In genomic region chr17:51435171-51435552, GRCh38 we compare ENCODE assay signal across 14 cellular contexts.
DNase-seq lines count a peak whose midpoint lies in the region; ATAC-seq and TF ChIP-seq lines count a peak whose summit lies in the region.
"Had no signal": no experiment of that assay in that cellular context is flagged by ENCODE, and none has a peak within 500 bp of the region (broad histone marks: within the 10 kb centered on the region; RNA-seq: fewer than 3 reads in every experiment).

No MANE protein-coding gene starts in this region.

- WGBS in mesendoderm (ENCODE audit: extremely low coverage, insufficient coverage, low lambda C conversion rate): no CpG with 5 or more reads among the region's 3 CpGs

- no peak overlapping the region for H4K8ac ChIP-seq in mesendoderm (ENCODE audit: low read depth, low read length)

- no peak overlapping the region for H2AK5ac ChIP-seq in mesendoderm (ENCODE audit: low read length)

- H3K4me3 ChIP-seq in BE2C (ENCODE audit: low read depth, low read length): 0 out of 2 replicates have a peak overlapping the region, but pooled peaks have one; percentile 11
- no peak overlapping the region for H3K4me3 ChIP-seq in mesendoderm (ENCODE audit: low read length)
- H3K4me3 ChIP-seq: ascending aorta, colonic mucosa, thoracic aorta had no signal

- peak overlapping the region; percentile 62 to 71 for H3K27ac Mint-ChIP-seq in T-cell
- H3K27ac Mint-ChIP-seq in effector memory CD8-positive, alpha-beta T cell: peak overlapping the region in 1 of 2 donors; percentile 47
- H3K27ac Mint-ChIP-seq: natural killer cell, progenitor cell of endocrine pancreas had no signal

- H4K5ac ChIP-seq in mesendoderm (ENCODE audit: low read length): no peak overlapping the region

- no peak overlapping the region for H2BK120ac ChIP-seq in mesendoderm (ENCODE audit: low read depth, low read length)

- H3K27me3 ChIP-seq in BE2C (no peaks in the 10 kb centered on the region), mesendoderm (ENCODE audit: insufficient read depth, low read length, poor library complexity) (no peaks in the 10 kb centered on the region)
- H3K27me3 ChIP-seq: ascending aorta, colonic mucosa had no signal

- H3K79me2 ChIP-seq in mesendoderm (ENCODE audit: control insufficient read depth, insufficient read depth, low read length): no peaks in the 10 kb centered on the region

- no peaks in the 10 kb centered on the region for H3K27me3 Mint-ChIP-seq in T-cell
- peaks cover 26 to 27% of the 10 kb centered on the region in 2 donors for H3K27me3 Mint-ChIP-seq in effector memory CD8-positive, alpha-beta T cell
- H3K27me3 Mint-ChIP-seq: progenitor cell of endocrine pancreas had no signal

- no peak overlapping the region for H3K9ac ChIP-seq in mesendoderm (ENCODE audit: low read length)

- no peaks in the 10 kb centered on the region for H3K36me3 Mint-ChIP-seq in T-cell
- H3K36me3 Mint-ChIP-seq in effector memory CD8-positive, alpha-beta T cell (ENCODE audit: insufficient read depth): no peaks in the 10 kb centered on the region
- H3K36me3 Mint-ChIP-seq: natural killer cell had no signal

- TF ChIP-seq CTCF in BE2C (IDR thresholded peaks at IDR 0.05; ENCODE audit: low read depth, low read length): no peak

- CTCF ChIA-PET in T-cell (lab: Charles Lee): no interaction called here

- H3K4me3 Mint-ChIP-seq in T-cell: peak overlapping the region in 1 of 3 donors; percentile 42
- peak overlapping the region in 1 of 2 donors; percentile 55 for H3K4me3 Mint-ChIP-seq in effector memory CD8-positive, alpha-beta T cell
- H3K4me3 Mint-ChIP-seq: natural killer cell had no signal

- H3K4me1 Mint-ChIP-seq in T-cell: peaks cover 37 to 51% (median 44%) of the 10 kb centered on the region in 3 donors
- H3K4me1 Mint-ChIP-seq in effector memory CD8-positive, alpha-beta T cell (ENCODE audit: low read depth in 2 of 2): peaks cover 0 to 6% of the 10 kb centered on the region in 2 donors
- H3K4me1 Mint-ChIP-seq: natural killer cell had no signal

- H3K9me3 Mint-ChIP-seq in T-cell: no peaks in the 10 kb centered on the region
- H3K9me3 Mint-ChIP-seq in effector memory CD8-positive, alpha-beta T cell: no peaks in the 10 kb centered on the region
- H3K9me3 Mint-ChIP-seq: natural killer cell had no signal

- peak; percentile 59 for DNase-seq in NCI-H748 (lab: John Stamatoyannopoulos, UW; ENCODE audit: unreplicated experiment)
- DNase-seq in NCI-H748 treated with DMSO at 0.1 percent for 48 hours (lab: John Stamatoyannopoulos, UW): no peak
- no peak for DNase-seq in BE2C
- peak in 1 of 34 experiments; percentile 14 for DNase-seq in T-cell
- DNase-seq in effector memory CD8-positive, alpha-beta T cell: no peak
- DNase-seq in mesendoderm: no peak
- DNase-seq: natural killer cell had no signal

- no peaks in the 10 kb centered on the region for H3K79me1 ChIP-seq in mesendoderm (ENCODE audit: low read length)

- no peak overlapping the region for H3K18ac ChIP-seq in mesendoderm (ENCODE audit: low read length)

- H3K56ac ChIP-seq in mesendoderm (ENCODE audit: low read length): no peak overlapping the region

- no peak overlapping the region for H3K4ac ChIP-seq in mesendoderm (ENCODE audit: low read depth, low read length)

- H3K36me3 ChIP-seq in BE2C (no peaks in the 10 kb centered on the region), mesendoderm (ENCODE audit: control insufficient read depth, insufficient read depth, low read length) (no peaks in the 10 kb centered on the region)
- H3K36me3 ChIP-seq: ascending aorta, colonic mucosa, thoracic aorta had no signal

- H3K9me3 ChIP-seq in BE2C: no peaks in the 10 kb centered on the region
- H3K9me3 ChIP-seq: ascending aorta, colonic mucosa, thoracic aorta had no signal

- H3K4me1 ChIP-seq in BE2C (peaks cover 19% of the 10 kb centered on the region), mesendoderm (ENCODE audit: control insufficient read depth, low read depth, low read length) (no peaks in the 10 kb centered on the region)
- H3K4me1 ChIP-seq: ascending aorta, colonic mucosa had no signal

- no peak overlapping the region for H3K27ac ChIP-seq in mesendoderm (ENCODE audit: low read depth, low read length)
- H3K27ac ChIP-seq: 22Rv1, ascending aorta, colonic mucosa, thoracic aorta had no signal

- no peak overlapping the region for H3K4me2 ChIP-seq in mesendoderm (ENCODE audit: low read length)

- H3K23ac ChIP-seq in mesendoderm (ENCODE audit: low read length): no peak overlapping the region

- ATAC-seq in T-cell (replicated peaks in 1 of 4) (peak in 3 of 4 experiments; percentile 13 to 26 (median 25)), HG02852 (IDR thresholded peaks at IDR 0.05; ENCODE audit: unreplicated experiment) (no peak), GM19328 (IDR thresholded peaks at IDR 0.05; ENCODE audit: unreplicated experiment) (no peak)
- ATAC-seq in effector memory CD8-positive, alpha-beta T cell (replicated peaks): peak; percentile 56
- ATAC-seq: natural killer cell had no signal

- POLR2A ChIA-PET in T-cell (lab: Charles Lee): no interaction called here

- no peak overlapping the region for H2BK5ac ChIP-seq in mesendoderm (ENCODE audit: low read length)

- no peak overlapping the region for H2BK15ac ChIP-seq in mesendoderm (replicated peaks; ENCODE audit: low read depth)

Comparison
In these comparisons a context has a peak if more than half of its experiments do, and no peak if none do; other contexts are left out.
1. ATAC-seq: peak in T-cell (3 of 4) and effector memory CD8-positive, alpha-beta T cell (single experiment); none in HG02852 (single experiment) and GM19328 (single experiment).